Comparison of ENCODE assay signal across 10 cellular contexts in genomic region chr7:16739863-16740622, GRCh38. TPM values are rescaled to one million over a fixed set of nuclear protein-coding genes. Genes with fewer than 3 reads are reported as not detected.
A peak's percentile ranks its signal among the peaks of the same experiment; 100 is the strongest.
DNase-seq lines count a peak whose midpoint lies in the region; ATAC-seq and TF ChIP-seq lines count a peak whose summit lies in the region.
"Had no signal": no experiment of that assay in that cellular context is flagged by ENCODE, and none has a peak within 500 bp of the region (broad histone marks: within the 10 kb centered on the region; RNA-seq: fewer than 3 reads in every experiment).

No MANE protein-coding gene starts in this region.

- no peak overlapping the region for H3K4me3 ChIP-seq in HFF-Myc (replicated peaks; ENCODE audit: low read depth, low read length)
- H3K4me3 ChIP-seq: neural progenitor cell had no signal

- intact Hi-C loops in left colon (cut with DNase I, micrococcal nuclease) = no loop called here

- no peak for TF ChIP-seq CTCF in HFF-Myc (IDR thresholded peaks at IDR 0.05; ENCODE audit: low read depth, low read length, missing control alignments)

- DNase-seq in A172 (ENCODE audit: low spot score) = peak; percentile 98
- DNase-seq in HFF-Myc (ENCODE audit: extremely low read depth, low read depth) = peak; percentile 91
- peak; percentile 84 for DNase-seq in astrocyte of the hippocampus (ENCODE audit: low read depth, low spot score)
- DNase-seq in left colon = peak; percentile 20 to 55
- DNase-seq in D341Med (ENCODE audit: low spot score) = no peak
- DNase-seq in middle frontal gyrus (ENCODE audit: extremely low spot score, low spot score) = no peak
- no peak for DNase-seq in NCI-H1930 (lab: John Stamatoyannopoulos, UW)
- DNase-seq: activated naive CD8-positive, alpha-beta T cell treated with anti-CD3 and anti-CD28 coated beads, Interleukin-2, amount 10 ng/mL, durations not matched to agents 7 days and 5 days had no signal

- ATAC-seq in left colon = peak; percentile 94
- no peak for ATAC-seq in HG02610 (IDR thresholded peaks at IDR 0.05; ENCODE audit: unreplicated experiment)

RNA-seq across cellular contexts. Expression of gene TSPAN13, which starts 13.5 kb away (rescaled TPM):
- total RNA-seq in A172 (2014; rRNA removed; shearing (Covaris generic)) = 2.4 and 2.8 TPM in 2 replicates
- 10 to 100 TPM; 79.5 to 97.7 TPM for total RNA-seq in left colon

Comparison
In these comparisons a context has a peak if more than half of its experiments do, and no peak if none do; other contexts are left out.
1. DNase-seq: peak in A172 (single experiment), HFF-Myc (single experiment), astrocyte of the hippocampus (single experiment) and left colon (2 of 2); none in D341Med (single experiment), middle frontal gyrus (single experiment) and NCI-H1930 (0 of 2).
2. RNA of gene TSPAN13, which starts 13.5 kb away (total RNA-seq): 79.5 to 97.7 TPM in left colon; 2.4 to 2.8 TPM in A172; every median in the first group is over 10 times any median in the second.